Comparison of ENCODE assay signal across 12 cellular contexts in genomic region chr9:127112056-127112455, GRCh38. TPM values are rescaled to one million over a fixed set of nuclear protein-coding genes. Genes with fewer than 3 reads are reported as not detected.
A peak's percentile ranks its signal among the peaks of the same experiment; 100 is the strongest.
DNase-seq lines count a peak whose midpoint lies in the region; ATAC-seq and TF ChIP-seq lines count a peak whose summit lies in the region.
"Had no signal": no experiment of that assay in that cellular context is flagged by ENCODE, and none has a peak within 500 bp of the region (broad histone marks: within the 10 kb centered on the region; RNA-seq: fewer than 3 reads in every experiment).

No MANE protein-coding gene starts in this region.

- TF ChIP-seq CTCF in HEK293 (tag by site-specific recombination; IDR thresholded peaks at IDR 0.05) (no peak), RWPE2 (IDR thresholded peaks at IDR 0.05; ENCODE audit: poor library complexity, severe bottlenecking) (no peak), heart right ventricle (IDR thresholded peaks at IDR 0.05) (no peak)

- H3K36me3 ChIP-seq in HEK293 (ENCODE audit: control insufficient read depth in 2 of 2, insufficient read depth in 1 of 2, low read length in 2 of 2) (no peaks in the 10 kb centered on the region), RWPE2 (ENCODE audit: low read depth) (no peaks in the 10 kb centered on the region), heart right ventricle (peaks cover 0 to 25% (median 13%) of the 10 kb centered on the region in 9 donors)
- H3K36me3 ChIP-seq: cardiac muscle cell had no signal

- H3K4me3 ChIP-seq in HEK293 (ENCODE audit: low read depth, low read length) (no peak overlapping the region), RWPE2 (ENCODE audit: severe bottlenecking) (no peak overlapping the region), heart right ventricle (no peak overlapping the region)
- H3K4me3 ChIP-seq: BLaER1 treated with 17β-estradiol and CSF1 and Interleukin-3, amounts not matched to agents 10 nM and 100 nM; cardiac muscle cell had no signal

- DNase-seq in RWPE2 (ENCODE audit: low spot score) (no peak), heart right ventricle (peak; percentile 51 to 83), sciatic nerve (ENCODE audit: low spot score) (peak; percentile 75), anterior cingulate cortex (lab: John Stamatoyannopoulos, UW) (no peak), GM19240 (ENCODE audit: insufficient read length, low spot score) (no peak), NCI-H187 treated with DMSO at 0.1 percent for 48 hours (lab: John Stamatoyannopoulos, UW) (no peak)
- DNase-seq in activated CD4-positive, CD25-positive, alpha-beta regulatory T cell treated with anti-CD3 and anti-CD28 coated beads, Interleukin-2, amount 50 U/mL, for 72 hours, result no peak
- DNase-seq: NCI-H1092 treated with DMSO at 0.1 percent for 48 hours; NK-92 treated with Interleukin-12 subunit alpha and Interleukin-12 subunit beta, amount 100 ng/mL, for 24 hours had no signal

- no peaks in the 10 kb centered on the region for H3K9me3 ChIP-seq in HEK293 (ENCODE audit: control insufficient read depth, insufficient read depth, low read depth, low read length)
- H3K9me3 ChIP-seq in RWPE2 (ENCODE audit: severe bottlenecking), result no peaks in the 10 kb centered on the region
- no peaks in the 10 kb centered on the region for H3K9me3 ChIP-seq in heart right ventricle
- H3K9me3 ChIP-seq: BLaER1 treated with 17β-estradiol and CSF1 and Interleukin-3, amounts not matched to agents 10 nM and 100 nM had no signal

- peaks cover 10% of the 10 kb centered on the region for H3K4me1 ChIP-seq in HEK293 (ENCODE audit: control insufficient read depth, insufficient read depth, low read length)
- peaks cover 9% of the 10 kb centered on the region for H3K4me1 ChIP-seq in RWPE2 (ENCODE audit: insufficient read depth, poor library complexity, severe bottlenecking)
- peaks cover 15 to 97% (median 61%) of the 10 kb centered on the region in 9 donors for H3K4me1 ChIP-seq in heart right ventricle

- no peak overlapping the region for H3K27ac ChIP-seq in HEK293 (ENCODE audit: extremely low read depth, low read depth, low read length)
- H3K27ac ChIP-seq in RWPE2 (ENCODE audit: poor library complexity, severe bottlenecking), result no peak overlapping the region
- peak overlapping the region in 9 of 10 donors; percentile 28 to 71 (median 47) for H3K27ac ChIP-seq in heart right ventricle
- H3K27ac ChIP-seq: BLaER1 treated with 17β-estradiol and CSF1 and Interleukin-3, amounts not matched to agents 10 nM and 100 nM; cardiac muscle cell had no signal

- WGBS in heart right ventricle, 2 donors, result 36 to 44% methylated on average over 7 of the region's 7 CpGs

- H3K27me3 ChIP-seq in RWPE2 (ENCODE audit: insufficient read depth, poor library complexity, severe bottlenecking) (no peaks in the 10 kb centered on the region), heart right ventricle (no peaks in the 10 kb centered on the region)
- H3K27me3 ChIP-seq: BLaER1 treated with 17β-estradiol and CSF1 and Interleukin-3, amounts not matched to agents 10 nM and 100 nM; cardiac muscle cell had no signal

- POLR2A ChIA-PET in HEK293 (lab: Yijun Ruan, JAX), result no interaction called here

- ATAC-seq in RWPE2 (ENCODE audit: low read depth) (peak; percentile 24; the same call in 2 of the 3 replicates), heart right ventricle (peak; percentile 39 to 80 (median 68)), sciatic nerve (peak; percentile 64)

- CTCF ChIA-PET in HEK293 (lab: Yijun Ruan, JAX), result interaction anchor here (0.7 to 0.9 kb wide), 3 partner anchors 15 to 159 kb away, joined by 3 to 4 read pairs (median 3); no protein-coding TSS in a partner anchor

- intact Hi-C loops in heart right ventricle (cut with DNase I), result loop anchor here in 1 of 10 donors (5.0 kb wide), 1 partner anchor 130 kb away; no protein-coding TSS in a partner anchor
- intact Hi-C loops in sciatic nerve (cut with DNase I), result no loop called here

TF ChIP-seq in HEK293, 187 proteins besides CTCF, POLR2A, EP300 and RAD21 (continues in another document):
- TF ChIP-seq ZNF626 (tag by site-specific recombination; IDR thresholded peaks at IDR 0.05) (no peak), ZNF600 (tag by site-specific recombination; IDR thresholded peaks at IDR 0.05) (peak; percentile 66), ZNF2 (tag by site-specific recombination; IDR thresholded peaks at IDR 0.05) (no peak), ZNF585B (tag by site-specific recombination; IDR thresholded peaks at IDR 0.05) (no peak), PATZ1 (tag by site-specific recombination; IDR thresholded peaks at IDR 0.05) (no peak), KLF1 (tag by site-specific recombination; IDR thresholded peaks at IDR 0.05) (peak; percentile 80), GLIS2 (tag by site-specific recombination; IDR thresholded peaks at IDR 0.05) (no peak), KLF16 (tag by site-specific recombination; IDR thresholded peaks at IDR 0.05) (no peak), PRDM1 (tag by site-specific recombination; IDR thresholded peaks at IDR 0.05) (no peak), ZNF521 (tag by site-specific recombination; IDR thresholded peaks at IDR 0.05) (no peak), ZNF549 (tag by site-specific recombination; IDR thresholded peaks at IDR 0.05) (no peak), ZNF654 (tag by site-specific recombination; IDR thresholded peaks at IDR 0.05; ENCODE audit: low read depth) (no peak), SP7 (tag by site-specific recombination; IDR thresholded peaks at IDR 0.05) (no peak)
- TF ChIP-seq, protein P1, sequence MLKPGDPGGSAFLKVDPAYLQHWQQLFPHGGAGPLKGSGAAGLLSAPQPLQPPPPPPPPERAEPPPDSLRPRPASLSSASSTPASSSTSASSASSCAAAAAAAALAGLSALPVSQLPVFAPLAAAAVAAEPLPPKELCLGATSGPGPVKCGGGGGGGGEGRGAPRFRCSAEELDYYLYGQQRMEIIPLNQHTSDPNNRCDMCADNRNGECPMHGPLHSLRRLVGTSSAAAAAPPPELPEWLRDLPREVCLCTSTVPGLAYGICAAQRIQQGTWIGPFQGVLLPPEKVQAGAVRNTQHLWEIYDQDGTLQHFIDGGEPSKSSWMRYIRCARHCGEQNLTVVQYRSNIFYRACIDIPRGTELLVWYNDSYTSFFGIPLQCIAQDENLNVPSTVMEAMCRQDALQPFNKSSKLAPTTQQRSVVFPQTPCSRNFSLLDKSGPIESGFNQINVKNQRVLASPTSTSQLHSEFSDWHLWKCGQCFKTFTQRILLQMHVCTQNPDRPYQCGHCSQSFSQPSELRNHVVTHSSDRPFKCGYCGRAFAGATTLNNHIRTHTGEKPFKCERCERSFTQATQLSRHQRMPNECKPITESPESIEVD (tag by site-specific recombination; IDR thresholded peaks at IDR 0.05), result no peak
- TF ChIP-seq, protein P2, sequence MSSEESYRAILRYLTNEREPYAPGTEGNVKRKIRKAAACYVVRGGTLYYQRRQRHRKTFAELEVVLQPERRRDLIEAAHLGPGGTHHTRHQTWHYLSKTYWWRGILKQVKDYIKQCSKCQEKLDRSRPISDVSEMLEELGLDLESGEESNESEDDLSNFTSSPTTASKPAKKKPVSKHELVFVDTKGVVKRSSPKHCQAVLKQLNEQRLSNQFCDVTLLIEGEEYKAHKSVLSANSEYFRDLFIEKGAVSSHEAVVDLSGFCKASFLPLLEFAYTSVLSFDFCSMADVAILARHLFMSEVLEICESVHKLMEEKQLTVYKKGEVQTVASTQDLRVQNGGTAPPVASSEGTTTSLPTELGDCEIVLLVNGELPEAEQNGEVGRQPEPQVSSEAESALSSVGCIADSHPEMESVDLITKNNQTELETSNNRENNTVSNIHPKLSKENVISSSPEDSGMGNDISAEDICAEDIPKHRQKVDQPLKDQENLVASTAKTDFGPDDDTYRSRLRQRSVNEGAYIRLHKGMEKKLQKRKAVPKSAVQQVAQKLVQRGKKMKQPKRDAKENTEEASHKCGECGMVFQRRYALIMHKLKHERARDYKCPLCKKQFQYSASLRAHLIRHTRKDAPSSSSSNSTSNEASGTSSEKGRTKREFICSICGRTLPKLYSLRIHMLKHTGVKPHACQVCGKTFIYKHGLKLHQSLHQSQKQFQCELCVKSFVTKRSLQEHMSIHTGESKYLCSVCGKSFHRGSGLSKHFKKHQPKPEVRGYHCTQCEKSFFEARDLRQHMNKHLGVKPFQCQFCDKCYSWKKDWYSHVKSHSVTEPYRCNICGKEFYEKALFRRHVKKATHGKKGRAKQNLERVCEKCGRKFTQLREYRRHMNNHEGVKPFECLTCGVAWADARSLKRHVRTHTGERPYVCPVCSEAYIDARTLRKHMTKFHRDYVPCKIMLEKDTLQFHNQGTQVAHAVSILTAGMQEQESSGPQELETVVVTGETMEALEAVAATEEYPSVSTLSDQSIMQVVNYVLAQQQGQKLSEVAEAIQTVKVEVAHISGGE (tag by site-specific recombination; conservative IDR thresholded peaks at IDR 0.05; ENCODE audit: low read depth), result no peak
- TF ChIP-seq, protein P3, sequence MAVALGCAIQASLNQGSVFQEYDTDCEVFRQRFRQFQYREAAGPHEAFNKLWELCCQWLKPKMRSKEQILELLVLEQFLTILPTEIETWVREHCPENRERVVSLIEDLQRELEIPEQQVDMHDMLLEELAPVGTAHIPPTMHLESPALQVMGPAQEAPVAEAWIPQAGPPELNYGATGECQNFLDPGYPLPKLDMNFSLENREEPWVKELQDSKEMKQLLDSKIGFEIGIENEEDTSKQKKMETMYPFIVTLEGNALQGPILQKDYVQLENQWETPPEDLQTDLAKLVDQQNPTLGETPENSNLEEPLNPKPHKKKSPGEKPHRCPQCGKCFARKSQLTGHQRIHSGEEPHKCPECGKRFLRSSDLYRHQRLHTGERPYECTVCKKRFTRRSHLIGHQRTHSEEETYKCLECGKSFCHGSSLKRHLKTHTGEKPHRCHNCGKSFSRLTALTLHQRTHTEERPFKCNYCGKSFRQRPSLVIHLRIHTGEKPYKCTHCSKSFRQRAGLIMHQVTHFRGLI (tag by site-specific recombination; IDR thresholded peaks at IDR 0.05), result peak; percentile 91

RNA-seq across cellular contexts. Expression of gene ANGPTL2, which starts 10.4 kb away (rescaled TPM):
- total RNA-seq in heart right ventricle (10 to 100 TPM; 24.2 to 73.5 (median 45.2) TPM), sciatic nerve (46.4 TPM)
- polyA plus RNA-seq in heart right ventricle, result 10 to 100 TPM; 16.2 to 22.6 TPM

Comparison
In these comparisons a context has a peak if more than half of its experiments do, and no peak if none do; other contexts are left out.
1. H3K27ac ChIP-seq: peak in heart right ventricle (9 of 10); none in HEK293 (single experiment) and RWPE2 (single experiment).
2. DNase-seq: peak in heart right ventricle (2 of 2) and sciatic nerve (single experiment); none in RWPE2 (single experiment), activated CD4-positive, CD25-positive, alpha-beta regulatory T cell treated with anti-CD3 and anti-CD28 coated beads, Interleukin-2, amount 50 U/mL, for 72 hours (single experiment), anterior cingulate cortex (0 of 58), GM19240 (single experiment) and NCI-H187 treated with DMSO at 0.1 percent for 48 hours (single experiment).
3. Peak in every context shown above with its lines, with median percentiles within 50 percentile points of each other: ATAC-seq.